30 cellular contexts compared by ENCODE assay signal in the genomic region with DNA sequence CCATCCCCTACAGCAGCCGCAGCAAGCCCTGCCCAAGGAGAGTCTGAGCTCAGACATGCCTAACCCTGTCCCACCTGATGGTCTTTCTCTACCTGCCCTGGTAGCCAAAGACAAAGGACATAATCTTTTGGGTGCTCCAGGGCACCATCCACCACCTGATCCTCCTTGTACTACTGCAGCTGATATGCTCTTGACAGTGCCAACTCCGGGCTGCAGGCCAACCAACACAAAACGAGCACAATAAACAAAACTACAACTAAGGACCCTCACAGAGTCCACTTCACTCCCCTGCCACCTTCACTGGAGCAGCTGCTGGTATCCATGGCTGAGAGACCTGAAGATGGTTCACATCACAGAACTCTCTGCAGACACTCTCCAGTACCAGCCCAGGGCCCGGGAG.
DNase-seq lines count a peak whose midpoint lies in the region; ATAC-seq, FAIRE-seq and TF ChIP-seq lines count a peak whose summit lies in the region.
"Had no signal": no experiment of that assay in that cellular context is flagged by ENCODE, and none has a peak within 500 bp of the region (broad histone marks: within the 10 kb centered on the region; RNA-seq: fewer than 3 reads in every experiment).

No MANE protein-coding gene starts in this region.

- TF ChIP-seq RAD21 in A549 (conservative IDR thresholded peaks at IDR 0.05 in 1 of 2, IDR thresholded peaks at IDR 0.05 in 1 of 2), result no peak
- no peak for TF ChIP-seq RAD21 in HepG2 (CRISPR knock-in tag; IDR thresholded peaks at IDR 0.05)

- H3K27ac ChIP-seq in A549 (peak overlapping the region; percentile 12 to 75; a peak in 5 of 6 replicates), PC-3 (ENCODE audit: low read length) (peak overlapping the region; percentile 83), HepG2 (ENCODE audit: extremely low read length, insufficient read depth, low read length) (peak overlapping the region; percentile 45), WERI-Rb-1 (no peak overlapping the region)
- H3K27ac ChIP-seq: uterus had no signal

- no peak for DNase-seq in A549 (ENCODE audit: low read depth in 1 of 2, low spot score in 1 of 2)
- DNase-seq in Calu3, result peak; percentile 6
- no peak for DNase-seq in PC-3
- no peak for DNase-seq in HepG2 (ENCODE audit: low spot score)
- DNase-seq in hypothalamus (lab: John Stamatoyannopoulos, UW), result no peak
- DNase-seq in WERI-Rb-1, result no peak
- DNase-seq in Right ventricle myocardium inferior (ENCODE audit: missing footprints), result no peak
- DNase-seq: activated CD4-positive, alpha-beta T cell treated with anti-CD3 and anti-CD28 coated beads, Interleukin-2, amount 50 U/mL, for 48 hours; activated T-cell treated with anti-CD3 and anti-CD28 coated beads, Interleukin-2, amount 50 U/mL, for 48 hours; CD8-positive, alpha-beta memory T cell; central memory CD4-positive, alpha-beta T cell; DMS153; immature natural killer cell; left colon; mucosa of descending colon; natural killer cell; NCI-H146; NCI-H2171 treated with DMSO at 0.1 percent for 48 hours; NCI-H524; occipital lobe; OCI-M1; SK-N-SH; substantia nigra; uterus had no signal

- H3K4me1 ChIP-seq in A549 (peaks cover 19% of the 10 kb centered on the region), PC-3 (ENCODE audit: insufficient read depth, low read length) (peaks cover 22% of the 10 kb centered on the region), HepG2 (ENCODE audit: insufficient read depth, low read length) (peaks cover 25% of the 10 kb centered on the region)
- H3K4me1 ChIP-seq: uterus had no signal

- H3K27ac Mint-ChIP-seq in Calu3 (ENCODE audit: unreplicated experiment), result peak overlapping the region; percentile 93
- H3K27ac Mint-ChIP-seq: CD8-positive, alpha-beta memory T cell; dendritic cell treated with granulocyte-macrophage colony-stimulating factor and Interleukin-4, amounts not matched to agents 40 ng/mL and 50 ng/mL, for 4 days; immature natural killer cell; natural killer cell; stimulated activated effector memory CD8-positive, alpha-beta T cell treated with anti-CD3 and anti-CD28 coated beads, Interleukin-12 subunit alpha, Interleukin-12 subunit beta, amount 100 ng/mL, for 72 hours had no signal

- TF ChIP-seq CTCF in A549 (IDR thresholded peaks at IDR 0.05) (no peak), Calu3 (IDR thresholded peaks at IDR 0.05; ENCODE audit: unreplicated experiment) (no peak), PC-3 (conservative IDR thresholded peaks at IDR 0.05; ENCODE audit: low read depth, low read length) (no peak), HepG2 (CRISPR knock-in tag; IDR thresholded peaks at IDR 0.05) (no peak), WERI-Rb-1 (IDR thresholded peaks at IDR 0.05; ENCODE audit: low read depth, low read length) (no peak)

- H2AFZ ChIP-seq in PC-3 (ENCODE audit: low read length), result peak overlapping the region; percentile 58
- no peak overlapping the region for H2AFZ ChIP-seq in HepG2 (ENCODE audit: low read length)

- TF ChIP-seq POLR2A in A549 (IDR thresholded peaks at IDR 0.05; ENCODE audit: low read length) (no peak), HepG2 (IDR thresholded peaks at IDR 0.05; ENCODE audit: insufficient read depth in 1 of 2, low read depth in 2 of 2, low read length in 2 of 2) (no peak)

- POLR2A ChIA-PET in A549 (lab: Yijun Ruan, JAX) (no interaction called here), PC-3 (lab: Charles Lee; ENCODE audit: unreplicated experiment) (no interaction called here), HepG2 (lab: Yijun Ruan, JAX) (no interaction called here)

- no peaks in the 10 kb centered on the region for H3F3A ChIP-seq in PC-3 (ENCODE audit: low read length, unreplicated experiment)

- H3K9ac ChIP-seq in PC-3 (ENCODE audit: low read length) (peak overlapping the region; percentile 33; the same call in 1 of the 2 replicates), HepG2 (ENCODE audit: insufficient read depth, low read depth, low read length) (peak overlapping the region; percentile 22; the same call in 1 of the 2 replicates)
- H3K9ac ChIP-seq: SK-N-SH had no signal

- CTCF ChIA-PET in A549 (lab: Yijun Ruan, JAX) (no interaction called here), Calu3 (lab: Charles Lee) (interaction anchor here (0.9 to 1.5 kb wide), 2 partner anchors 23 to 1321 kb away, joined by 3 read pairs; no protein-coding TSS in a partner anchor), PC-3 (lab: Charles Lee) (interaction anchor here (0.6 kb wide), 1 partner anchor 895 kb away, joined by 14 read pairs; no protein-coding TSS in a partner anchor), HepG2 (lab: Yijun Ruan, JAX; ENCODE audit: low intra/inter-chr PET ratio, low total read pairs) (no interaction called here)

- peaks cover 15% of the 10 kb centered on the region for H3K36me3 Mint-ChIP-seq in Calu3 (ENCODE audit: insufficient read depth, unreplicated experiment)
- H3K36me3 Mint-ChIP-seq: natural killer cell; stimulated activated effector memory CD8-positive, alpha-beta T cell treated with anti-CD3 and anti-CD28 coated beads, Interleukin-12 subunit alpha, Interleukin-12 subunit beta, amount 100 ng/mL, for 72 hours had no signal

- intact Hi-C loops in Calu3 (cut with micrococcal nuclease; ENCODE audit: unreplicated experiment), result no loop called here
- intact Hi-C loops in PC-3 (cut with micrococcal nuclease), result no loop called here
- intact Hi-C loops in HepG2 (cut with micrococcal nuclease; ENCODE audit: unreplicated experiment), result no loop called here
- intact Hi-C loops in Right ventricle myocardium inferior (cut with DNase I), result no loop called here

- peaks cover 10% of the 10 kb centered on the region for H3K9me3 Mint-ChIP-seq in Calu3 (ENCODE audit: low read depth, unreplicated experiment)

- H3K4me3 Mint-ChIP-seq in Calu3 (ENCODE audit: low read depth, unreplicated experiment), result peak overlapping the region; percentile 58
- H3K4me3 Mint-ChIP-seq: CD8-positive, alpha-beta memory T cell; dendritic cell treated with granulocyte-macrophage colony-stimulating factor and Interleukin-4, amounts not matched to agents 40 ng/mL and 50 ng/mL, for 4 days; immature natural killer cell; natural killer cell; stimulated activated effector memory CD8-positive, alpha-beta T cell treated with anti-CD3 and anti-CD28 coated beads, Interleukin-12 subunit alpha, Interleukin-12 subunit beta, amount 100 ng/mL, for 72 hours had no signal

- in situ Hi-C loops in HepG2 (cut with HindIII; ENCODE audit: extremely low pct_ligation_motif_present, low pct_unique_long_range_greater_than_20kb), result no loop called here

- H4K20me1 ChIP-seq in PC-3 (ENCODE audit: low read length) (no peaks in the 10 kb centered on the region), HepG2 (ENCODE audit: insufficient read depth, low read length) (no peaks in the 10 kb centered on the region)

- H3K36me3 ChIP-seq in PC-3 (ENCODE audit: low read depth, low read length) (no peaks in the 10 kb centered on the region), HepG2 (replicated peaks in 1 of 2; ENCODE audit: control insufficient read depth in 1 of 2, insufficient read depth in 2 of 2, low read length in 2 of 2) (no peaks in the 10 kb centered on the region), WERI-Rb-1 (no peaks in the 10 kb centered on the region)
- H3K36me3 ChIP-seq: uterus had no signal

- BruUV-seq in Calu3 (replicated peaks; lab: Mats Ljungman, UMichigan) (no TSS peak), PC-3 (replicated peaks; lab: Mats Ljungman, UMichigan) (no TSS peak), HepG2 (replicated peaks; lab: Mats Ljungman, UMichigan) (no TSS peak)

- FAIRE-seq in A549 (lab: Jason Lieb, UNC) (no peak), HepG2 (lab: Jason Lieb, UNC) (no peak)
- FAIRE-seq: GM12891, H54 had no signal

- no peak for TF ChIP-seq EP300 in A549 (IDR thresholded peaks at IDR 0.05)
- TF ChIP-seq EP300 in HepG2 (IDR thresholded peaks at IDR 0.05; ENCODE audit: low read depth in 2 of 2, low read length in 2 of 2), result no peak
- no peak for TF ChIP-seq EP300 in HepG2 (CRISPR knock-in tag; IDR thresholded peaks at IDR 0.05; ENCODE audit: borderline replicate concordance)

- H3K9me2 ChIP-seq in PC-3 (replicated peaks; ENCODE audit: low read length), result no peaks in the 10 kb centered on the region
- H3K9me2 ChIP-seq: SK-N-SH had no signal

- H3K4me2 ChIP-seq in A549 (peak overlapping the region; percentile 47), PC-3 (ENCODE audit: low read length) (peak overlapping the region; percentile 73), HepG2 (ENCODE audit: low read depth, low read length) (peak overlapping the region; percentile 55)
- H3K4me2 ChIP-seq: SK-N-SH had no signal

- WGBS in A549 (ENCODE audit: missing lambda C conversion rate), result 90% methylated on average over 4 of the region's 4 CpGs
- 78% methylated on average over 4 of the region's 4 CpGs for WGBS in HepG2 (ENCODE audit: low lambda C conversion rate)

- peaks cover 38% of the 10 kb centered on the region for H3K4me1 Mint-ChIP-seq in Calu3 (ENCODE audit: low read depth, unreplicated experiment)
- H3K4me1 Mint-ChIP-seq: CD8-positive, alpha-beta memory T cell; immature natural killer cell; natural killer cell; stimulated activated effector memory CD8-positive, alpha-beta T cell treated with anti-CD3 and anti-CD28 coated beads, Interleukin-12 subunit alpha, Interleukin-12 subunit beta, amount 100 ng/mL, for 72 hours had no signal

- H3K79me2 ChIP-seq in PC-3 (ENCODE audit: low read length) (no peaks in the 10 kb centered on the region), HepG2 (ENCODE audit: insufficient read depth, low read length) (no peaks in the 10 kb centered on the region)

- H3K4me3 ChIP-seq in A549, result no peak overlapping the region
- 0 out of 2 replicates have a peak overlapping the region, but pooled peaks have one; percentile 15 for H3K4me3 ChIP-seq in PC-3 (ENCODE audit: low read length)
- H3K4me3 ChIP-seq in HepG2 (replicated peaks in 1 of 3; ENCODE audit: insufficient read depth in 1 of 3, low read depth in 2 of 3, low read length in 3 of 3), result peak overlapping the region in 1 of 3 experiments; percentile 17; a peak in 1 of 6 replicates
- no peak overlapping the region for H3K4me3 ChIP-seq in WERI-Rb-1 (ENCODE audit: low read depth, low read length)
- H3K4me3 ChIP-seq: mucosa of descending colon, uterus had no signal

- ATAC-seq in A549 (no peak), PC-3 (no peak), HepG2 (peak; percentile 32), HG03139 (IDR thresholded peaks at IDR 0.05; ENCODE audit: unreplicated experiment) (no peak), Right ventricle myocardium inferior (no peak)
- ATAC-seq: activated CD4-positive, CD25-positive, alpha-beta regulatory T cell treated with anti-CD3 and anti-CD28 coated beads, Interleukin-2, amount 50 U/mL, for 24 hours; left colon; mucosa of descending colon; natural killer cell; stimulated activated effector memory CD8-positive, alpha-beta T cell treated with anti-CD3 and anti-CD28 coated beads, Interleukin-12 subunit alpha, Interleukin-12 subunit beta, amount 100 ng/mL, for 72 hours had no signal

- no peaks in the 10 kb centered on the region for H3K27me3 ChIP-seq in PC-3 (ENCODE audit: low read length)
- no peaks in the 10 kb centered on the region for H3K27me3 ChIP-seq in HepG2 (ENCODE audit: control insufficient read depth in 1 of 2, insufficient read depth in 2 of 2, low read length in 2 of 2)
- H3K27me3 ChIP-seq in WERI-Rb-1 (ENCODE audit: insufficient read depth, low read depth, severe bottlenecking), result no peaks in the 10 kb centered on the region
- H3K27me3 ChIP-seq: uterus had no signal

- H3K27me3 Mint-ChIP-seq in Calu3 (ENCODE audit: unreplicated experiment), result no peaks in the 10 kb centered on the region
- H3K27me3 Mint-ChIP-seq: CD8-positive, alpha-beta memory T cell; dendritic cell treated with granulocyte-macrophage colony-stimulating factor and Interleukin-4, amounts not matched to agents 40 ng/mL and 50 ng/mL, for 4 days had no signal

- H3K9me3 ChIP-seq in A549 (peaks cover 24% of the 10 kb centered on the region), PC-3 (ENCODE audit: low read length) (0 out of 2 replicates have a peak, but pooled peaks cover 7% of the 10 kb centered on the region), HepG2 (ENCODE audit: low read length) (peaks cover 41% of the 10 kb centered on the region), WERI-Rb-1 (ENCODE audit: severe bottlenecking) (no peaks in the 10 kb centered on the region)
- H3K9me3 ChIP-seq: mucosa of descending colon, SK-N-SH, uterus had no signal

Comparison
In these comparisons a context has a peak if more than half of its experiments do, and no peak if none do; other contexts are left out.
1. CTCF ChIA-PET loops: an anchor here in Calu3 (0.9 to 1.5 kb wide) and PC-3 (0.6 kb wide); none called in A549 and HepG2.